Comparison of ENCODE assay signal across 19 cellular contexts in genomic region chr19:33287438-33287837, GRCh38. TPM values are rescaled to one million over a fixed set of nuclear protein-coding genes. Genes with fewer than 3 reads are reported as not detected.
DNase-seq lines count a peak whose midpoint lies in the region; ATAC-seq, FAIRE-seq and TF ChIP-seq lines count a peak whose summit lies in the region.
"Had no signal": no experiment of that assay in that cellular context is flagged by ENCODE, and none has a peak within 500 bp of the region (broad histone marks: within the 10 kb centered on the region; RNA-seq: fewer than 3 reads in every experiment).

No MANE protein-coding gene starts in this region.

- TF ChIP-seq EP300 in A549 (IDR thresholded peaks at IDR 0.05), result no peak

- H3K9me3 ChIP-seq in A549, result peaks cover 28% of the 10 kb centered on the region
- H3K9me3 ChIP-seq in Caco-2, result peaks cover 8% of the 10 kb centered on the region
- peaks cover 10% of the 10 kb centered on the region for H3K9me3 ChIP-seq in osteoblast (ENCODE audit: low read depth, low read length)

- H3K27ac Mint-ChIP-seq in Caco-2 (ENCODE audit: unreplicated experiment), result peak overlapping the region; percentile 18
- peak overlapping the region; percentile 55 to 87 (median 78) for H3K27ac Mint-ChIP-seq in immature natural killer cell

- POLR2A ChIA-PET in A549 (lab: Yijun Ruan, JAX), result interaction anchor here (1.6 to 2.0 kb wide), 2 partner anchors 15 to 86 kb away, joined by 4 to 7 read pairs; partner anchors contain the start of genes CEBPA and CEBPG
- POLR2A ChIA-PET in Caco-2 (lab: Charles Lee), result no interaction called here

- H4K20me1 ChIP-seq in osteoblast (ENCODE audit: insufficient read depth, low read length), result no peaks in the 10 kb centered on the region

- no peak overlapping the region for H3K4me3 Mint-ChIP-seq in Caco-2 (ENCODE audit: unreplicated experiment)
- H3K4me3 Mint-ChIP-seq in immature natural killer cell, result peak overlapping the region in 4 of 5 donors; percentile 24 to 70 (median 42)

- H3K4me1 Mint-ChIP-seq in Caco-2 (ENCODE audit: low read depth, unreplicated experiment) (peaks cover 35% of the 10 kb centered on the region), immature natural killer cell (peaks cover 23 to 27% of the 10 kb centered on the region in 2 donors)

- H3K4me1 ChIP-seq in A549 (peaks cover 24% of the 10 kb centered on the region), Caco-2 (peaks cover 48% of the 10 kb centered on the region), osteoblast (ENCODE audit: insufficient read depth, low read length) (peaks cover 4% of the 10 kb centered on the region)

- H3K4me2 ChIP-seq in A549, result no peak overlapping the region
- H3K4me2 ChIP-seq in osteoblast (ENCODE audit: insufficient read depth, low read length), result no peak overlapping the region
- H3K4me2 ChIP-seq: KMS-11 had no signal

- H3K36me3 ChIP-seq in Caco-2 (ENCODE audit: control insufficient read depth, insufficient read depth, low read length), result no peaks in the 10 kb centered on the region
- no peaks in the 10 kb centered on the region for H3K36me3 ChIP-seq in osteoblast (ENCODE audit: insufficient read depth, low read length)
- no peaks in the 10 kb centered on the region for H3K36me3 ChIP-seq in brain microvascular endothelial cell (replicated peaks)

- no peaks in the 10 kb centered on the region for H3K27me3 Mint-ChIP-seq in Caco-2 (ENCODE audit: insufficient read depth, unreplicated experiment)
- H3K27me3 Mint-ChIP-seq in immature natural killer cell (ENCODE audit: low read depth in 3 of 3), result peaks cover 0 to 5% (median 2%) of the 10 kb centered on the region in 3 donors

- H3K36me3 Mint-ChIP-seq in Caco-2 (ENCODE audit: insufficient read depth, unreplicated experiment) (peaks cover 18% of the 10 kb centered on the region), immature natural killer cell (peaks cover 7 to 8% (median 7%) of the 10 kb centered on the region in 3 donors)

- FAIRE-seq in A549 (lab: Jason Lieb, UNC), result peak; percentile 51
- FAIRE-seq: A204.1, H1, RCC 7860 had no signal

- no peak overlapping the region for H3K4me3 ChIP-seq in A549
- H3K4me3 ChIP-seq in Caco-2 (ENCODE audit: low read depth, low read length), result no peak overlapping the region
- H3K4me3 ChIP-seq in osteoblast (ENCODE audit: insufficient read depth, low read length), result no peak overlapping the region
- no peak overlapping the region for H3K4me3 ChIP-seq in brain microvascular endothelial cell (ENCODE audit: low read depth, low read length)

- H3K79me2 ChIP-seq in osteoblast (ENCODE audit: insufficient read depth, low read length), result no peaks in the 10 kb centered on the region

- TF ChIP-seq CTCF in A549 (IDR thresholded peaks at IDR 0.05) (no peak), Caco-2 (IDR thresholded peaks at IDR 0.05; ENCODE audit: insufficient read depth in 1 of 2, low read depth in 1 of 2, low read length in 1 of 2, severe bottlenecking in 1 of 2, unreplicated experiment in 1 of 2) (no peak), osteoblast (IDR thresholded peaks at IDR 0.05; ENCODE audit: extremely low read depth, low read depth, low read length) (no peak), brain microvascular endothelial cell (IDR thresholded peaks at IDR 0.05; ENCODE audit: low read depth, low read length, missing control alignments) (no peak)

- no peak overlapping the region for H3K27ac ChIP-seq in A549
- no peak overlapping the region for H3K27ac ChIP-seq in osteoblast (ENCODE audit: low read depth, low read length)
- H3K27ac ChIP-seq in brain microvascular endothelial cell, result no peak overlapping the region
- H3K27ac ChIP-seq: KMS-11 had no signal

- DNase-seq in A549 (ENCODE audit: low read depth in 1 of 2, low spot score in 1 of 2) (no peak), Caco-2 (no peak), immature natural killer cell (no peak), osteoblast (ENCODE audit: insufficient read length, low spot score, missing footprints) (peak; percentile 6), brain microvascular endothelial cell (no peak), NCI-H1417 treated with DMSO at 0.1 percent for 48 hours (lab: John Stamatoyannopoulos, UW) (no peak)
- DNase-seq in activated CD4-positive, CD25-positive, alpha-beta regulatory T cell (lab: John Stamatoyannopoulos, UW), result no peak
- DNase-seq: DND-41; MV-4-11; NCI-H187; NCI-H2107; NCI-H510A; NCI-H748 treated with DMSO at 0.1 percent for 48 hours; NK-92 treated with Interleukin-12 subunit alpha and Interleukin-12 subunit beta, amount 100 ng/mL, for 24 hours; SHP77 had no signal

- H3K9me3 Mint-ChIP-seq in Caco-2 (ENCODE audit: unreplicated experiment) (peaks cover 23% of the 10 kb centered on the region), immature natural killer cell (peaks cover 5 to 15% (median 8%) of the 10 kb centered on the region in 6 donors)

- no peaks in the 10 kb centered on the region for H3K27me3 ChIP-seq in Caco-2 (replicated peaks; ENCODE audit: control insufficient read depth, insufficient read depth, low read length)
- H3K27me3 ChIP-seq in osteoblast (ENCODE audit: insufficient read depth, low read length), result peaks cover 3% of the 10 kb centered on the region
- peaks cover 7% of the 10 kb centered on the region for H3K27me3 ChIP-seq in brain microvascular endothelial cell (replicated peaks)

- 45% methylated on average over 4 of the region's 4 CpGs for WGBS in A549 (ENCODE audit: missing lambda C conversion rate)

- BruUV-seq in Caco-2 (replicated peaks; lab: Mats Ljungman, UMichigan), result no TSS peak

- intact Hi-C loops in Caco-2 (cut with micrococcal nuclease; ENCODE audit: unreplicated experiment), result no loop called here

- H2AFZ ChIP-seq in osteoblast (ENCODE audit: low read length), result no peak overlapping the region

- TF ChIP-seq POLR2A in A549 (IDR thresholded peaks at IDR 0.05; ENCODE audit: low read length), result no peak

- CTCF ChIA-PET in A549 (lab: Yijun Ruan, JAX) (interaction anchor here (0.6 to 36.6 kb wide), 10 partner anchors 8 to 507 kb away, joined by 3 to 603 read pairs (median 6); partner anchors contain the start of gene CEBPA), Caco-2 (lab: Charles Lee) (no interaction called here)

- ATAC-seq in A549, result no peak

- no peak for TF ChIP-seq RAD21 in A549 (conservative IDR thresholded peaks at IDR 0.05 in 1 of 2, IDR thresholded peaks at IDR 0.05 in 1 of 2)

- in situ Hi-C loops in brain microvascular endothelial cell (cut with HindIII; ENCODE audit: low pct_ligation_motif_present, low sequenced_read_pairs), result no loop called here

TF ChIP-seq in A549, 52 proteins besides CTCF, POLR2A, EP300 and RAD21 (continues in another document):
- TF ChIP-seq CBX8 (IDR thresholded peaks at IDR 0.05), result no peak
- no peak for TF ChIP-seq BHLHE40 (IDR thresholded peaks at IDR 0.05; ENCODE audit: low read depth, low read length)
- TF ChIP-seq CBX2 (IDR thresholded peaks at IDR 0.05; ENCODE audit: borderline replicate concordance, low read depth), result no peak
- no peak for TF ChIP-seq FOSL2 (IDR thresholded peaks at IDR 0.05)
- no peak for TF ChIP-seq FOSL2 (CRISPR knock-in tag; IDR thresholded peaks at IDR 0.05)
- no peak for TF ChIP-seq MAZ (IDR thresholded peaks at IDR 0.05; ENCODE audit: borderline replicate concordance, low read depth, low read length)
- TF ChIP-seq HOXB13 (CRISPR knock-in tag; IDR thresholded peaks at IDR 0.05; ENCODE audit: low read depth), result no peak
- TF ChIP-seq ZFP36 (IDR thresholded peaks at IDR 0.05; ENCODE audit: borderline replicate concordance, partially characterized antibody), result no peak
- TF ChIP-seq, protein P1, sequence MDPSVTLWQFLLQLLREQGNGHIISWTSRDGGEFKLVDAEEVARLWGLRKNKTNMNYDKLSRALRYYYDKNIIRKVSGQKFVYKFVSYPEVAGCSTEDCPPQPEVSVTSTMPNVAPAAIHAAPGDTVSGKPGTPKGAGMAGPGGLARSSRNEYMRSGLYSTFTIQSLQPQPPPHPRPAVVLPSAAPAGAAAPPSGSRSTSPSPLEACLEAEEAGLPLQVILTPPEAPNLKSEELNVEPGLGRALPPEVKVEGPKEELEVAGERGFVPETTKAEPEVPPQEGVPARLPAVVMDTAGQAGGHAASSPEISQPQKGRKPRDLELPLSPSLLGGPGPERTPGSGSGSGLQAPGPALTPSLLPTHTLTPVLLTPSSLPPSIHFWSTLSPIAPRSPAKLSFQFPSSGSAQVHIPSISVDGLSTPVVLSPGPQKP (IDR thresholded peaks at IDR 0.05; ENCODE audit: low read depth, low read length), result no peak
- TF ChIP-seq EHF (CRISPR knock-in tag; IDR thresholded peaks at IDR 0.05), result no peak
- TF ChIP-seq SMC3 (IDR thresholded peaks at IDR 0.05), result no peak
- no peak for TF ChIP-seq HDAC2 (IDR thresholded peaks at IDR 0.05)
- TF ChIP-seq FOSB (CRISPR knock-in tag; IDR thresholded peaks at IDR 0.05), result no peak
- no peak for TF ChIP-seq PHF8 (IDR thresholded peaks at IDR 0.05; ENCODE audit: borderline replicate concordance, low read depth)

RNA-seq across cellular contexts. Expression of gene CEBPA, which starts 14.9 kb away (rescaled TPM):
- 3.5 and 4.3 TPM in 2 replicates for polyA plus RNA-seq in A549 (2011; rRNA removed)
- polyA plus RNA-seq in A549 (2012; cell fraction: cytosol; rRNA removed), result 4.5 and 6.6 TPM in 2 replicates
- 3.8 and 4.5 TPM in 2 replicates for polyA plus RNA-seq in A549 (2012; cell fraction: nucleus; rRNA removed)
- 6.2 to 6.6 TPM (median 6.3 TPM) in 3 replicates for polyA plus RNA-seq in A549 (2017; fragmentation: RNase III; extraction: RNeasy Plus Mini Kit Qiagen cat#74134 plus additional on column Dnase treatment)
- polyA minus RNA-seq in A549 (2011; rRNA and poly(A)+ RNA removed), result 5.2 and 5.7 TPM in 2 replicates
- total RNA-seq in Caco-2 (2022), result 97.9 and 110 TPM in 2 replicates
- polyA plus RNA-seq in immature natural killer cell, result 1 to 10 TPM; 2.7 to 5.3 (median 3.9) TPM
- 3.6 and 5.0 TPM in 2 replicates for total RNA-seq in osteoblast

Comparison
In these comparisons a context has a peak if more than half of its experiments do, and no peak if none do; other contexts are left out.
1. RNA of gene CEBPA, which starts 14.9 kb away (total RNA-seq): 97.9 to 110 TPM in Caco-2; 3.6 to 5.0 TPM in osteoblast; every median in the first group is over 10 times any median in the second.